ENCODE assay signal across 1 cellular context in genomic region chr20:3190681-3191111, GRCh38.
TF ChIP-seq lines count a peak whose summit lies in the region.

No MANE protein-coding gene starts in this region.

TF ChIP-seq in K562, 482 proteins besides CTCF, POLR2A, EP300 and RAD21:
- TF ChIP-seq RBFOX2 (IDR thresholded peaks at IDR 0.05; ENCODE audit: low read depth, low read length) (0 out of 2 replicates have a peak, but pooled peaks have one; percentile 29), XRCC4 (IDR thresholded peaks at IDR 0.05; ENCODE audit: extremely low read depth, insufficient read depth, insufficient read length) (no peak)
